Comparison of ENCODE assay signal across 8 cellular contexts in the genomic region with DNA sequence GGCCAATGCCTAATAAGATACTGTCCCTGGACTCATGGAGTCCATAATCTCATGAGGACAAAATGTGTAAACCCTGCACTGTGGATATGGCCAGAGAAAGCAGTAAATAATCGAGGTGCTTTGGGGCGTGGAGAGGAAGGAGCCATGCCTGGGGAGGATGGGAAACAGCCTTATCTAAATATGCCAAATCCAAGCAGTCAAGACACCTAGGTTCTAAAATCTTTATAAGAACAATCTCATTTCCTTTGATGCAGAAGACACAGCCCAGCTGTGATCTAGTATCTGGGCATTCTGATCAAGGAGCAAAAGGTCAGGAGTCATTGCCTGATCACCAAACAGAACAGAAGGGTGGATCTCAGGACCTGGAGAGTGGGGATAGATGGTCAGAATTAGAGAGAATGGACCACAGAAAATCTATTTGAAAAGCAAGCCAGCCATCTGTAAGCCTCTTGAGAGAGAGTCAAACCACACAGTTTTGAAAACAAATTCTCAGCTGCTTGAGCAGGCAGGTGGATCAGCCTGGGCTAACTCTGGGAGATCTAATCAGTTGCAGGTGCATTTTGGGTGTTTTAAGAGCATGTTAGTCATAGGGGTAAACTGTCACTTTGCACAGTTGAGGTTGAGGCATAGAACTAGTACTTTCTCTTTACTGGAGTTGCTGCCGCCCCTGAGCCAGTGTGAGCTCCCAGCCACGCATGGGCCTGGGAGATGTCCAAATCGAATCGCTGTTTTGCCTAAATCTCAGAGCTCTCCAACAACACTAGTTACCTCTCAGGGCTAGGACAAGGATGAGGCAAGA.
A peak's percentile ranks its signal among the peaks of the same experiment; 100 is the strongest.
DNase-seq lines count a peak whose midpoint lies in the region; ATAC-seq and TF ChIP-seq lines count a peak whose summit lies in the region.

No MANE protein-coding gene starts in this region.

- no peaks in the 10 kb centered on the region for H3K27me3 Mint-ChIP-seq in activated CD4-positive, alpha-beta T cell treated with anti-CD3 and anti-CD28 coated beads for 36 hours

- no peaks in the 10 kb centered on the region for H3K36me3 Mint-ChIP-seq in activated CD4-positive, alpha-beta T cell treated with anti-CD3 and anti-CD28 coated beads for 36 hours (ENCODE audit: low read depth)

- H4K20me1 ChIP-seq in MM.1S (ENCODE audit: insufficient read depth, low read length), result no peaks in the 10 kb centered on the region

- H3K4me1 Mint-ChIP-seq in activated CD4-positive, alpha-beta T cell treated with anti-CD3 and anti-CD28 coated beads for 36 hours, result peaks cover 23% of the 10 kb centered on the region

- H3K27me3 ChIP-seq in MM.1S (replicated peaks; ENCODE audit: insufficient read depth, low read length) (no peaks in the 10 kb centered on the region), trophoblast cell (ENCODE audit: insufficient read depth, low read length) (no peaks in the 10 kb centered on the region), vagina (no peaks in the 10 kb centered on the region)

- H3K23ac ChIP-seq in trophoblast cell (ENCODE audit: low read length), result no peak overlapping the region

- H3K4ac ChIP-seq in trophoblast cell (ENCODE audit: low read depth, low read length), result no peak overlapping the region

- no peak overlapping the region for H4K91ac ChIP-seq in trophoblast cell (ENCODE audit: low read depth, low read length)

- no peaks in the 10 kb centered on the region for H3K36me3 ChIP-seq in MM.1S (replicated peaks; ENCODE audit: insufficient read depth, low read length)
- no peaks in the 10 kb centered on the region for H3K36me3 ChIP-seq in trophoblast cell (ENCODE audit: control insufficient read depth in 1 of 2, insufficient read depth in 2 of 2, low read length in 2 of 2)
- no peaks in the 10 kb centered on the region for H3K36me3 ChIP-seq in vagina

- H2BK12ac ChIP-seq in trophoblast cell (ENCODE audit: low read length), result no peak overlapping the region

- H2BK5ac ChIP-seq in trophoblast cell (ENCODE audit: low read depth, low read length, poor library complexity), result no peak overlapping the region

- intact Hi-C loops in activated CD4-positive, alpha-beta T cell treated with anti-CD3 and anti-CD28 coated beads for 36 hours (cut with DNase I, micrococcal nuclease), result no loop called here
- intact Hi-C loops in posterior vena cava (cut with DNase I) (no loop called here), vagina (cut with DNase I) (no loop called here)

- no CpG with 5 or more reads among the region's 6 CpGs for WGBS in trophoblast cell (ENCODE audit: extremely low coverage, insufficient coverage, insufficient read length)

- H3K4me3 ChIP-seq in MM.1S (ENCODE audit: low read length) (peak overlapping the region; percentile 32), trophoblast cell (ENCODE audit: low read depth, low read length) (no peak overlapping the region), vagina (no peak overlapping the region)

- H3K79me2 ChIP-seq in MM.1S (ENCODE audit: low read length) (no peaks in the 10 kb centered on the region), trophoblast cell (ENCODE audit: control insufficient read depth, insufficient read depth, low read length, poor library complexity) (peaks cover 2% of the 10 kb centered on the region)

- H3K9me2 ChIP-seq in MM.1S (replicated peaks; ENCODE audit: insufficient read depth, low read length), result no peaks in the 10 kb centered on the region

- no peak overlapping the region for H2AK5ac ChIP-seq in trophoblast cell (ENCODE audit: low read length)

- no peaks in the 10 kb centered on the region for H3K79me1 ChIP-seq in trophoblast cell (ENCODE audit: low read length)

- peak overlapping the region; percentile 21 for H3K27ac Mint-ChIP-seq in activated CD4-positive, alpha-beta T cell treated with anti-CD3 and anti-CD28 coated beads for 36 hours

- DNase-seq in activated CD4-positive, alpha-beta T cell treated with anti-CD3 and anti-CD28 coated beads for 36 hours, result peak; percentile 35
- DNase-seq in activated CD4-positive, alpha-beta T cell treated with anti-CD3 and anti-CD28 coated beads for 1 hour, result no peak
- DNase-seq in MM.1S, result peak; percentile 80
- DNase-seq in trophoblast cell, result peak in 1 of 2 donors; percentile 41
- no peak for DNase-seq in posterior vena cava (ENCODE audit: low spot score)
- DNase-seq in vagina (ENCODE audit: extremely low spot score in 2 of 2), result no peak
- no peak for DNase-seq in NCI-H2171 (lab: John Stamatoyannopoulos, UW)

- no peak overlapping the region for H4K8ac ChIP-seq in trophoblast cell (ENCODE audit: low read depth, low read length)

- CTCF ChIA-PET in activated CD4-positive, alpha-beta T cell treated with anti-CD3 and anti-CD28 coated beads for 36 hours (lab: Charles Lee), result interaction anchor here (0.5 kb wide), 1 partner anchor 22 kb away, joined by 3 read pairs; no protein-coding TSS in a partner anchor

- peak; percentile 88 for ATAC-seq in activated CD4-positive, alpha-beta T cell treated with anti-CD3 and anti-CD28 coated beads for 36 hours
- peak; percentile 80 for ATAC-seq in GM21825 (IDR thresholded peaks at IDR 0.05; ENCODE audit: unreplicated experiment)

- no peak overlapping the region for H3K4me3 Mint-ChIP-seq in activated CD4-positive, alpha-beta T cell treated with anti-CD3 and anti-CD28 coated beads for 36 hours

- H3K4me2 ChIP-seq in MM.1S (ENCODE audit: low read depth, low read length) (peak overlapping the region; percentile 73), trophoblast cell (ENCODE audit: low read length) (no peak overlapping the region)

- H3K27ac ChIP-seq in MM.1S (ENCODE audit: low read length) (peak overlapping the region; percentile 44; the same call in 1 of the 2 replicates), trophoblast cell (ENCODE audit: low read depth, low read length) (no peak overlapping the region), vagina (no peak overlapping the region)

- H3K9ac ChIP-seq in MM.1S (ENCODE audit: low read length) (no peak overlapping the region), trophoblast cell (ENCODE audit: low read length) (peak overlapping the region; percentile 38)

- POLR2A ChIA-PET in activated CD4-positive, alpha-beta T cell treated with anti-CD3 and anti-CD28 coated beads for 36 hours (lab: Charles Lee), result interaction anchor here (1.0 kb wide), 1 partner anchor 115 kb away, joined by 4 read pairs; no protein-coding TSS in a partner anchor

- no peak overlapping the region for H2BK120ac ChIP-seq in trophoblast cell (ENCODE audit: insufficient read depth, low read length, poor library complexity)

- no peaks in the 10 kb centered on the region for H3K9me3 Mint-ChIP-seq in activated CD4-positive, alpha-beta T cell treated with anti-CD3 and anti-CD28 coated beads for 36 hours (ENCODE audit: low read depth)

- H3F3A ChIP-seq in MM.1S (ENCODE audit: insufficient read depth, low read length), result peaks cover 17% of the 10 kb centered on the region

- H3K4me1 ChIP-seq in MM.1S (ENCODE audit: low read length) (peaks cover 33% of the 10 kb centered on the region), trophoblast cell (ENCODE audit: control insufficient read depth in 1 of 2, insufficient read depth in 2 of 2, low read length in 2 of 2) (peaks cover 0 to 5% of the 10 kb centered on the region in 2 experiments), vagina (peaks cover 16% of the 10 kb centered on the region)

- TF ChIP-seq POLR2A in vagina (IDR thresholded peaks at IDR 0.05), result no peak

- no peak overlapping the region for H3K18ac ChIP-seq in trophoblast cell (ENCODE audit: low read length)

- no peak overlapping the region for H3K14ac ChIP-seq in trophoblast cell (ENCODE audit: low read length)

- H4K12ac ChIP-seq in trophoblast cell (ENCODE audit: low read depth, low read length), result no peak overlapping the region

- H3K9me3 ChIP-seq in MM.1S (replicated peaks; ENCODE audit: insufficient read depth, low read length), result no peaks in the 10 kb centered on the region
- peaks cover 2% of the 10 kb centered on the region for H3K9me3 ChIP-seq in trophoblast cell (ENCODE audit: insufficient read depth, low read depth, low read length)
- H3K9me3 ChIP-seq in vagina, result no peaks in the 10 kb centered on the region

- TF ChIP-seq CTCF in MM.1S (IDR thresholded peaks at IDR 0.05; ENCODE audit: low read length), result no peak
- TF ChIP-seq CTCF in vagina (IDR thresholded peaks at IDR 0.05), result no peak

- H2AFZ ChIP-seq in MM.1S (ENCODE audit: low read length) (peak overlapping the region; percentile 63), trophoblast cell (ENCODE audit: insufficient read depth, low read length, poor library complexity) (no peak overlapping the region)

Comparison
In these comparisons a context has a peak if more than half of its experiments do, and no peak if none do; other contexts are left out.
1. DNase-seq: peak in activated CD4-positive, alpha-beta T cell treated with anti-CD3 and anti-CD28 coated beads for 36 hours (single experiment) and MM.1S (single experiment); none in activated CD4-positive, alpha-beta T cell treated with anti-CD3 and anti-CD28 coated beads for 1 hour (single experiment), posterior vena cava (single experiment), vagina (0 of 2) and NCI-H2171 (single experiment).